ENCODE assay signal across 8 cellular contexts in genomic region chr2:106193977-106194778, GRCh38. TPM values are rescaled to one million over a fixed set of nuclear protein-coding genes. Genes with fewer than 3 reads are reported as not detected.
DNase-seq lines count a peak whose midpoint lies in the region; ATAC-seq and TF ChIP-seq lines count a peak whose summit lies in the region.

Gene UXS1, minus strand, starts transcription at chr2:106194301. Its CDS starts 60 bp downstream, at chr2:106194241.

- peak within 1 kb of the TSS; percentile 53; the same call in 1 of the 2 replicates for H3K9ac ChIP-seq in KMS-11

- peak within 1 kb of the TSS; percentile 91 for H3K4me2 ChIP-seq in KMS-11

- peak within 1 kb of the TSS; percentile 3 for H3K4me3 ChIP-seq in KMS-11 (IDR thresholded peaks at IDR 0.05; ENCODE audit: insufficient read depth, low read depth, low read length)
- peak within 1 kb of the TSS; percentile 83 to 100 (median 86) for H3K4me3 ChIP-seq in Peyer's patch
- peak within 1 kb of the TSS; percentile 94 to 98 (median 98) for H3K4me3 ChIP-seq in esophagus muscularis mucosa

- H3K36me3 ChIP-seq in KMS-11 (ENCODE audit: insufficient read depth) (no peaks in the 10 kb centered on the region), Peyer's patch (no peaks in the 10 kb centered on the region), esophagus muscularis mucosa (no peaks in the 10 kb centered on the region)

- peak within 1 kb of the TSS; percentile 30; the same call in 1 of the 2 replicates for H3K27ac ChIP-seq in KMS-11
- peak within 1 kb of the TSS; percentile 78 to 93 (median 84) for H3K27ac ChIP-seq in Peyer's patch
- peak within 1 kb of the TSS; percentile 86 to 94 (median 90) for H3K27ac ChIP-seq in esophagus muscularis mucosa (replicated peaks in 1 of 4)

- ATAC-seq in GM21737 (IDR thresholded peaks at IDR 0.05; ENCODE audit: unreplicated experiment), result peak; percentile 67
- ATAC-seq in activated T-cell treated with anti-CD3 and anti-CD28 coated beads, Interleukin-2, amount 50 U/mL, for 72 hours (replicated peaks in 1 of 2), result peak; percentile 75 to 82

- TF ChIP-seq POLR2A in Peyer's patch (IDR thresholded peaks at IDR 0.05) (peak; percentile 36 to 50), esophagus muscularis mucosa (IDR thresholded peaks at IDR 0.05; ENCODE audit: low read depth) (no peak)

- TF ChIP-seq EP300 in esophagus muscularis mucosa (IDR thresholded peaks at IDR 0.05), result no peak

- TF ChIP-seq CTCF in KMS-11 (conservative IDR thresholded peaks at IDR 0.05; ENCODE audit: low read depth, low read length) (no peak), Peyer's patch (IDR thresholded peaks at IDR 0.05) (peak in 1 of 6 experiments; percentile 1), esophagus muscularis mucosa (IDR thresholded peaks at IDR 0.05) (peak in 1 of 3 experiments; percentile 12)

- peak within 1 kb of the TSS; percentile 78 for H2AFZ ChIP-seq in KMS-11 (ENCODE audit: low read depth)

- H3K27me3 ChIP-seq in KMS-11 (ENCODE audit: insufficient read depth, low read depth) (no peaks in the 10 kb centered on the region), Peyer's patch (no peaks in the 10 kb centered on the region), esophagus muscularis mucosa (no peaks in the 10 kb centered on the region)

- H3K27ac Mint-ChIP-seq in activated T-cell treated with anti-CD3 and anti-CD28 coated beads, Interleukin-2, amount 50 U/mL, for 72 hours, result peak within 1 kb of the TSS; percentile 96

- 1% methylated on average over 21 of the region's 93 CpGs for WGBS in esophagus muscularis mucosa

- peaks cover 3% of the 10 kb centered on the region in 2 donors for H3K36me3 Mint-ChIP-seq in activated T-cell treated with anti-CD3 and anti-CD28 coated beads, Interleukin-2, amount 50 U/mL, for 72 hours (ENCODE audit: insufficient read depth in 2 of 2)

- intact Hi-C loops in esophagus muscularis mucosa (cut with DNase I), result loop anchor here (10.0 kb wide), 2 partner anchors 89 to 859 kb away; partner anchors contain the start of gene C2orf49

- H3K9me3 Mint-ChIP-seq in activated T-cell treated with anti-CD3 and anti-CD28 coated beads, Interleukin-2, amount 50 U/mL, for 72 hours, result no peaks in the 10 kb centered on the region

- no peaks in the 10 kb centered on the region for H3K27me3 Mint-ChIP-seq in activated T-cell treated with anti-CD3 and anti-CD28 coated beads, Interleukin-2, amount 50 U/mL, for 72 hours (ENCODE audit: low read depth)

- H3K4me3 Mint-ChIP-seq in activated T-cell treated with anti-CD3 and anti-CD28 coated beads, Interleukin-2, amount 50 U/mL, for 72 hours, result peak within 1 kb of the TSS; percentile 87 to 89

- DNase-seq in DMS53 (lab: John Stamatoyannopoulos, UW) (peak; percentile 99), Peyer's patch (peak; percentile 95 to 99 (median 99)), esophagus muscularis mucosa (ENCODE audit: extremely low spot score) (peak; percentile 99), myocyte (ENCODE audit: low read depth) (peak; percentile 98)
- DNase-seq in activated T-cell treated with anti-CD3 and anti-CD28 coated beads, Interleukin-2, amount 50 U/mL, for 72 hours, result peak; percentile 97 to 98
- DNase-seq in stimulated activated CD8-positive, alpha-beta memory T cell treated with anti-CD3 and anti-CD28 coated beads, Interleukin-7, amount 100 ng/mL, for 48 hours (ENCODE audit: extremely low read depth in 1 of 2, low read depth in 1 of 2), result peak; percentile 96

- H3K4me1 ChIP-seq in KMS-11 (ENCODE audit: low read depth, poor library complexity, severe bottlenecking) (peaks cover 14% of the 10 kb centered on the region), Peyer's patch (peaks cover 0 to 20% (median 2%) of the 10 kb centered on the region in 4 donors), esophagus muscularis mucosa (peaks cover 11 to 49% (median 46%) of the 10 kb centered on the region in 4 donors)

- peaks cover 45% of the 10 kb centered on the region for H3K4me1 Mint-ChIP-seq in activated T-cell treated with anti-CD3 and anti-CD28 coated beads, Interleukin-2, amount 50 U/mL, for 72 hours (ENCODE audit: low read depth)

- H3K9me3 ChIP-seq in Peyer's patch (no peaks in the 10 kb centered on the region), esophagus muscularis mucosa (no peaks in the 10 kb centered on the region)

- H4K20me1 ChIP-seq in KMS-11 (ENCODE audit: insufficient read depth), result no peaks in the 10 kb centered on the region

- H3K79me2 ChIP-seq in KMS-11 (ENCODE audit: insufficient read depth, low read depth), result no peaks in the 10 kb centered on the region

RNA-seq across cellular contexts. Expression of gene UXS1, which starts in this region (rescaled TPM):
- 10 to 100 TPM; 20.4 to 44.6 (median 32.1) TPM for total RNA-seq in Peyer's patch
- total RNA-seq in activated T-cell treated with anti-CD3 and anti-CD28 coated beads, Interleukin-2, amount 50 U/mL, for 72 hours, result 10 to 100 TPM; 33.9 to 39.9 TPM
- 10 to 100 TPM; 31.0 to 42.4 (median 36.8) TPM for total RNA-seq in esophagus muscularis mucosa
- total RNA-seq in myocyte, result 51.0 and 51.1 TPM in 2 replicates
- 34.1 TPM for polyA plus RNA-seq in myocyte (2012)

Comparison
In these comparisons a context has a peak if more than half of its experiments do, and no peak if none do; other contexts are left out.
1. Peak in every context shown above with its lines: DNase-seq, ATAC-seq, H3K4me3 ChIP-seq and H3K27ac ChIP-seq.
2. H3K27ac ChIP-seq: peak in every context shown above with its lines; median percentile 90 in esophagus muscularis mucosa; 84 in Peyer's patch; 30 in KMS-11.
3. H3K4me3 ChIP-seq: peak in every context shown above with its lines; median percentile 98 in esophagus muscularis mucosa; 86 in Peyer's patch; 3 in KMS-11.